ENCODE assay signal across 8 cellular contexts in the genomic region with DNA sequence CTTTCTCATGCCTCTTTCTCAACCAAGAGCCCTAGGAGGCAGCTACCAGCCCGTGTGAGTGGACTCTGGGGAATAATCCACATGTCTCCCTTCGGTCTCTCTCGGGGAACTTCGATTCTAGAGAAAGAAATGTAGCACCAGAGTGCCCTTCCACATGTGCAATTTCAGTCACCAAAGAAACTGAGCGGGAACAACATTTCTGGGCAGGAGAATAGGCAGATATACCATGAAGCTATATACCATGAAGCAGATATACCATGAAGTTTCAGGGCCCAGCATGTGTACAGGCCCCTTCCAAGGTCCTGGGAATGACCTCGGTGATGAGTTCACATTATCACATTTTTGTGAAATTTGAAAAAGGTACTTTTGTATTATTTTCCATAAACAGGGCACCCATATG.
"Had no signal": no experiment of that assay in that cellular context is flagged by ENCODE, and none has a peak within 500 bp of the region (broad histone marks: within the 10 kb centered on the region; RNA-seq: fewer than 3 reads in every experiment).

No MANE protein-coding gene starts in this region.

- ATAC-seq: GM12878 had no signal

- DNase-seq: GDM1, GF-D8 had no signal

- H3K4me3 ChIP-seq: GM12878 had no signal

- FAIRE-seq: G401.6, GM12878, GM12891, GM12892, GM18507, GM19239 had no signal
